Comparison of ENCODE assay signal across 1 cellular context in genomic region chr6:35491558-35492541, GRCh38.
TF ChIP-seq lines count a peak whose summit lies in the region.

No MANE protein-coding gene starts in this region.

TF ChIP-seq in K562, 482 proteins besides CTCF, POLR2A, EP300 and RAD21 (continued from another document):
- TF ChIP-seq, protein P1, sequence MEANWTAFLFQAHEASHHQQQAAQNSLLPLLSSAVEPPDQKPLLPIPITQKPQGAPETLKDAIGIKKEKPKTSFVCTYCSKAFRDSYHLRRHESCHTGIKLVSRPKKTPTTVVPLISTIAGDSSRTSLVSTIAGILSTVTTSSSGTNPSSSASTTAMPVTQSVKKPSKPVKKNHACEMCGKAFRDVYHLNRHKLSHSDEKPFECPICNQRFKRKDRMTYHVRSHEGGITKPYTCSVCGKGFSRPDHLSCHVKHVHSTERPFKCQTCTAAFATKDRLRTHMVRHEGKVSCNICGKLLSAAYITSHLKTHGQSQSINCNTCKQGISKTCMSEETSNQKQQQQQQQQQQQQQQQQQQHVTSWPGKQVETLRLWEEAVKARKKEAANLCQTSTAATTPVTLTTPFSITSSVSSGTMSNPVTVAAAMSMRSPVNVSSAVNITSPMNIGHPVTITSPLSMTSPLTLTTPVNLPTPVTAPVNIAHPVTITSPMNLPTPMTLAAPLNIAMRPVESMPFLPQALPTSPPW (CRISPR knock-in tag; IDR thresholded peaks at IDR 0.05), result peak; percentile 43; the same call in 1 of the 2 replicates
- TF ChIP-seq NCOR1 (IDR thresholded peaks at IDR 0.05), result no peak
- TF ChIP-seq, protein P2, sequence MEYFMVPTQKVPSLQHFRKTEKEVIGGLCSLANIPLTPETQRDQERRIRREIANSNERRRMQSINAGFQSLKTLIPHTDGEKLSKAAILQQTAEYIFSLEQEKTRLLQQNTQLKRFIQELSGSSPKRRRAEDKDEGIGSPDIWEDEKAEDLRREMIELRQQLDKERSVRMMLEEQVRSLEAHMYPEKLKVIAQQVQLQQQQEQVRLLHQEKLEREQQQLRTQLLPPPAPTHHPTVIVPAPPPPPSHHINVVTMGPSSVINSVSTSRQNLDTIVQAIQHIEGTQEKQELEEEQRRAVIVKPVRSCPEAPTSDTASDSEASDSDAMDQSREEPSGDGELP (CRISPR knock-in tag; IDR thresholded peaks at IDR 0.05; ENCODE audit: borderline replicate concordance), result peak; percentile 74; the same call in 1 of the 2 replicates
- TF ChIP-seq ZNF121 (CRISPR knock-in tag; conservative IDR thresholded peaks at IDR 0.05), result no peak
- TF ChIP-seq ZKSCAN3 (CRISPR knock-in tag; IDR thresholded peaks at IDR 0.05), result no peak
- TF ChIP-seq, protein P3, sequence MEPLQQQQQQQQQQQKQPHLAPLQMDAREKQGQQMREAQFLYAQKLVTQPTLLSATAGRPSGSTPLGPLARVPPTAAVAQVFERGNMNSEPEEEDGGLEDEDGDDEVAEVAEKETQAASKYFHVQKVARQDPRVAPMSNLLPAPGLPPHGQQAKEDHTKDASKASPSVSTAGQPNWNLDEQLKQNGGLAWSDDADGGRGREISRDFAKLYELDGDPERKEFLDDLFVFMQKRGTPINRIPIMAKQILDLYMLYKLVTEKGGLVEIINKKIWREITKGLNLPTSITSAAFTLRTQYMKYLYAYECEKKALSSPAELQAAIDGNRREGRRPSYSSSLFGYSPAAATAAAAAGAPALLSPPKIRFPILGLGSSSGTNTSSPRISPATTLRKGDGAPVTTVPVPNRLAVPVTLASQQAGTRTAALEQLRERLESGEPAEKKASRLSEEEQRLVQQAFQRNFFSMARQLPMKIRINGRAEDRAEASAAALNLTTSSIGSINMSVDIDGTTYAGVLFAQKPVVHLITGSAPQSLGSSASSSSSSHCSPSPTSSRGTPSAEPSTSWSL (CRISPR knock-in tag; IDR thresholded peaks at IDR 0.05; ENCODE audit: borderline replicate concordance), result no peak
- no peak for TF ChIP-seq CBX3 (IDR thresholded peaks at IDR 0.05; ENCODE audit: borderline replicate concordance in 1 of 2, low read length in 2 of 2)
- no peak for TF ChIP-seq YY1 (IDR thresholded peaks at IDR 0.05; ENCODE audit: borderline replicate concordance in 1 of 3, control insufficient read depth in 1 of 3, extremely low read depth in 1 of 3, insufficient read depth in 3 of 3, insufficient read length in 1 of 3, insufficient replicate concordance in 2 of 3, low read depth in 1 of 3, low read length in 2 of 3)
- no peak for TF ChIP-seq ZNF436 (CRISPR knock-in tag; IDR thresholded peaks at IDR 0.05)
- no peak for TF ChIP-seq E2F3 (CRISPR knock-in tag; IDR thresholded peaks at IDR 0.05)
- TF ChIP-seq HEY1 (CRISPR knock-in tag; IDR thresholded peaks at IDR 0.05; ENCODE audit: borderline replicate concordance), result no peak
- no peak for TF ChIP-seq MEIS2 (IDR thresholded peaks at IDR 0.05; ENCODE audit: partially characterized antibody)
- TF ChIP-seq TOE1 (IDR thresholded peaks at IDR 0.05; ENCODE audit: borderline replicate concordance), result 0 out of 2 replicates have a peak, but pooled peaks have one; percentile 3
- TF ChIP-seq TOE1 (CRISPR knock-in tag; IDR thresholded peaks at IDR 0.05; ENCODE audit: borderline replicate concordance, low read depth), result no peak
- TF ChIP-seq TBL1XR1 (IDR thresholded peaks at IDR 0.05; ENCODE audit: low read length in 2 of 2), result no peak
- no peak for TF ChIP-seq FOSL1 (tag; conservative IDR thresholded peaks at IDR 0.05)
- TF ChIP-seq MBD1 (CRISPR knock-in tag; IDR thresholded peaks at IDR 0.05), result no peak
- TF ChIP-seq NR2F6 (CRISPR knock-in tag; IDR thresholded peaks at IDR 0.05), result no peak
- TF ChIP-seq ZNF398 (CRISPR knock-in tag; IDR thresholded peaks at IDR 0.05), result no peak
- TF ChIP-seq RUNX1 (IDR thresholded peaks at IDR 0.05; ENCODE audit: low read depth), result no peak
- TF ChIP-seq FIP1L1 (IDR thresholded peaks at IDR 0.05; ENCODE audit: low read depth, low read length, poor library complexity, severe bottlenecking), result no peak
- TF ChIP-seq DACH1 (IDR thresholded peaks at IDR 0.05; ENCODE audit: partially characterized antibody), result no peak
- no peak for TF ChIP-seq CBX1 (IDR thresholded peaks at IDR 0.05; ENCODE audit: low read depth)
